ENCODE assay signal across 11 cellular contexts in genomic region chr11:47539681-47540039, GRCh38. TPM values are rescaled to one million over a fixed set of nuclear protein-coding genes. Genes with fewer than 3 reads are reported as not detected.
A peak's percentile ranks its signal among the peaks of the same experiment; 100 is the strongest.
DNase-seq lines count a peak whose midpoint lies in the region; ATAC-seq and TF ChIP-seq lines count a peak whose summit lies in the region.
"Had no signal": no experiment of that assay in that cellular context is flagged by ENCODE, and none has a peak within 500 bp of the region (broad histone marks: within the 10 kb centered on the region; RNA-seq: fewer than 3 reads in every experiment).

No MANE protein-coding gene starts in this region.

- TF ChIP-seq CTCF in left ventricle myocardium inferior (IDR thresholded peaks at IDR 0.05; ENCODE audit: borderline replicate concordance), result no peak
- TF ChIP-seq CTCF in right atrium auricular region (IDR thresholded peaks at IDR 0.05), result no peak

- H2BK15ac ChIP-seq in mesendoderm (replicated peaks; ENCODE audit: low read depth), result no peak overlapping the region

- no peak overlapping the region for H2BK5ac ChIP-seq in mesendoderm (ENCODE audit: low read length)

- ATAC-seq in activated naive CD8-positive, alpha-beta T cell treated with anti-CD3 and anti-CD28 coated beads, Interleukin-2, amount 50 U/mL, for 24 hours, result no peak
- ATAC-seq in GM19023 (IDR thresholded peaks at IDR 0.05; ENCODE audit: unreplicated experiment) (no peak), GM19351 (IDR thresholded peaks at IDR 0.05; ENCODE audit: unreplicated experiment) (no peak)

- DNase-seq in left ventricle myocardium inferior, result no peak
- DNase-seq in right atrium auricular region (ENCODE audit: low spot score), result no peak
- DNase-seq in activated naive CD8-positive, alpha-beta T cell treated with anti-CD3 and anti-CD28 coated beads, Interleukin-2, amount 50 U/mL, for 24 hours, result no peak
- no peak for DNase-seq in mesendoderm
- no peak for DNase-seq in T-helper 2 cell
- no peak for DNase-seq in NCI-H1436 treated with DMSO at 0.1 percent for 48 hours (lab: John Stamatoyannopoulos, UW)
- DNase-seq: activated gamma-delta T cell, uterus had no signal

- no peak overlapping the region for H4K5ac ChIP-seq in mesendoderm (ENCODE audit: low read length)

- peaks cover 3% of the 10 kb centered on the region for H3K79me1 ChIP-seq in mesendoderm (ENCODE audit: low read length)

- H3K36me3 Mint-ChIP-seq in activated naive CD8-positive, alpha-beta T cell treated with anti-CD3 and anti-CD28 coated beads, Interleukin-2, amount 50 U/mL, for 24 hours (ENCODE audit: low read depth), result peaks cover 31% of the 10 kb centered on the region

- peak overlapping the region; percentile 40 for H3K4me3 Mint-ChIP-seq in activated naive CD8-positive, alpha-beta T cell treated with anti-CD3 and anti-CD28 coated beads, Interleukin-2, amount 50 U/mL, for 24 hours

- H3K4me1 ChIP-seq in left ventricle myocardium inferior, result peaks cover 87% of the 10 kb centered on the region
- H3K4me1 ChIP-seq in right atrium auricular region, result peaks cover 0 to 62% of the 10 kb centered on the region in 2 donors
- H3K4me1 ChIP-seq in mesendoderm (ENCODE audit: control insufficient read depth, low read depth, low read length), result peaks cover 2% of the 10 kb centered on the region
- H3K4me1 ChIP-seq: prostate gland had no signal

- peaks cover 90% of the 10 kb centered on the region for H3K79me2 ChIP-seq in mesendoderm (ENCODE audit: control insufficient read depth, insufficient read depth, low read length)

- no peaks in the 10 kb centered on the region for H3K9me3 Mint-ChIP-seq in activated naive CD8-positive, alpha-beta T cell treated with anti-CD3 and anti-CD28 coated beads, Interleukin-2, amount 50 U/mL, for 24 hours

- no peak overlapping the region for H3K23ac ChIP-seq in mesendoderm (ENCODE audit: low read length)

- WGBS in mesendoderm (ENCODE audit: extremely low coverage, insufficient coverage, low lambda C conversion rate), result no CpG with 5 or more reads among the region's 2 CpGs

- H3K18ac ChIP-seq in mesendoderm (ENCODE audit: low read length), result no peak overlapping the region

- H3K27ac ChIP-seq in left ventricle myocardium inferior (replicated peaks) (peak overlapping the region; percentile 28), right atrium auricular region (no peak overlapping the region), mesendoderm (ENCODE audit: low read depth, low read length) (no peak overlapping the region)
- H3K27ac ChIP-seq: prostate gland had no signal

- no peaks in the 10 kb centered on the region for H3K9me3 ChIP-seq in left ventricle myocardium inferior (replicated peaks)
- H3K9me3 ChIP-seq in right atrium auricular region, result no peaks in the 10 kb centered on the region
- H3K9me3 ChIP-seq: prostate gland, uterus had no signal

- H3K4me3 ChIP-seq in left ventricle myocardium inferior (no peak overlapping the region), right atrium auricular region (no peak overlapping the region), mesendoderm (ENCODE audit: low read length) (no peak overlapping the region)
- H3K4me3 ChIP-seq: prostate gland, uterus had no signal

- H3K4ac ChIP-seq in mesendoderm (ENCODE audit: low read depth, low read length), result no peak overlapping the region

- no peak overlapping the region for H2AK5ac ChIP-seq in mesendoderm (ENCODE audit: low read length)

- no peaks in the 10 kb centered on the region for H3K27me3 Mint-ChIP-seq in activated naive CD8-positive, alpha-beta T cell treated with anti-CD3 and anti-CD28 coated beads, Interleukin-2, amount 50 U/mL, for 24 hours

- H3K4me1 Mint-ChIP-seq in activated naive CD8-positive, alpha-beta T cell treated with anti-CD3 and anti-CD28 coated beads, Interleukin-2, amount 50 U/mL, for 24 hours, result peaks cover 70% of the 10 kb centered on the region

- H3K27me3 ChIP-seq in left ventricle myocardium inferior (ENCODE audit: low read depth), result no peaks in the 10 kb centered on the region
- no peaks in the 10 kb centered on the region for H3K27me3 ChIP-seq in right atrium auricular region
- no peaks in the 10 kb centered on the region for H3K27me3 ChIP-seq in mesendoderm (ENCODE audit: insufficient read depth, low read length, poor library complexity)
- H3K27me3 ChIP-seq: uterus had no signal

- H2BK120ac ChIP-seq in mesendoderm (ENCODE audit: low read depth, low read length), result no peak overlapping the region

- no peak overlapping the region for H3K56ac ChIP-seq in mesendoderm (ENCODE audit: low read length)

- H3K9ac ChIP-seq in mesendoderm (ENCODE audit: low read length), result peak overlapping the region; percentile 7

- H3K4me2 ChIP-seq in mesendoderm (ENCODE audit: low read length), result no peak overlapping the region

- peak overlapping the region; percentile 86 for H3K27ac Mint-ChIP-seq in activated naive CD8-positive, alpha-beta T cell treated with anti-CD3 and anti-CD28 coated beads, Interleukin-2, amount 50 U/mL, for 24 hours

- intact Hi-C loops in left ventricle myocardium inferior (cut with micrococcal nuclease), result no loop called here

- no peak overlapping the region for H4K8ac ChIP-seq in mesendoderm (ENCODE audit: low read depth, low read length)

- H3K36me3 ChIP-seq in left ventricle myocardium inferior (peaks cover 5% of the 10 kb centered on the region), right atrium auricular region (no peaks in the 10 kb centered on the region), mesendoderm (ENCODE audit: control insufficient read depth, insufficient read depth, low read length) (no peaks in the 10 kb centered on the region)
- H3K36me3 ChIP-seq: prostate gland, uterus had no signal

RNA-seq across cellular contexts. Expression of gene CELF1, which starts 13.3 kb away (rescaled TPM):
- total RNA-seq in left ventricle myocardium inferior, result 88.6 TPM
- 10 to 100 TPM; 57.1 to 65.9 TPM for total RNA-seq in right atrium auricular region
- 134 TPM for polyA plus RNA-seq in mesendoderm (2013, experiment 1 of 2)
- polyA plus RNA-seq in mesendoderm (2013, experiment 2 of 2), result 128 TPM

RNA-seq across cellular contexts. Expression of gene PTPMT1, which starts 25.7 kb away (rescaled TPM):
- 23.6 TPM for total RNA-seq in left ventricle myocardium inferior
- total RNA-seq in right atrium auricular region, result 10 to 100 TPM; 26.9 to 50.1 TPM
- polyA plus RNA-seq in mesendoderm (2013, experiment 1 of 2), result 57.4 TPM
- 59.5 TPM for polyA plus RNA-seq in mesendoderm (2013, experiment 2 of 2)

RNA-seq across cellular contexts. Expression of gene KBTBD4, which starts 39.1 kb away (rescaled TPM):
- total RNA-seq in left ventricle myocardium inferior, result 14.2 TPM
- total RNA-seq in right atrium auricular region, result 10 to 100 TPM; 11.7 to 21.7 TPM
- 8.1 TPM for polyA plus RNA-seq in mesendoderm (2013, experiment 1 of 2)
- 8.4 TPM for polyA plus RNA-seq in mesendoderm (2013, experiment 2 of 2)

RNA-seq across cellular contexts. Expression of gene NDUFS3, which starts 39.2 kb away (rescaled TPM):
- total RNA-seq in left ventricle myocardium inferior, result 296 TPM
- 100 to 1,000 TPM in 1 of 2 donors, 10 to 100 TPM in 1; 93.4 to 125 TPM for total RNA-seq in right atrium auricular region
- polyA plus RNA-seq in mesendoderm (2013, experiment 1 of 2), result 123 TPM
- polyA plus RNA-seq in mesendoderm (2013, experiment 2 of 2), result 123 TPM

RNA-seq across cellular contexts. Expression of gene FAM180B, which starts 46.8 kb away (rescaled TPM):
- total RNA-seq in left ventricle myocardium inferior (0.22 TPM), right atrium auricular region (under 1 TPM in 1 of 2 donors, not detected in 1; 0.89 TPM)
- 0.07 TPM for polyA plus RNA-seq in mesendoderm (2013, experiment 1 of 2)
- 0.03 TPM for polyA plus RNA-seq in mesendoderm (2013, experiment 2 of 2)
- total RNA-seq: prostate gland had no signal
